In the genomic region with DNA sequence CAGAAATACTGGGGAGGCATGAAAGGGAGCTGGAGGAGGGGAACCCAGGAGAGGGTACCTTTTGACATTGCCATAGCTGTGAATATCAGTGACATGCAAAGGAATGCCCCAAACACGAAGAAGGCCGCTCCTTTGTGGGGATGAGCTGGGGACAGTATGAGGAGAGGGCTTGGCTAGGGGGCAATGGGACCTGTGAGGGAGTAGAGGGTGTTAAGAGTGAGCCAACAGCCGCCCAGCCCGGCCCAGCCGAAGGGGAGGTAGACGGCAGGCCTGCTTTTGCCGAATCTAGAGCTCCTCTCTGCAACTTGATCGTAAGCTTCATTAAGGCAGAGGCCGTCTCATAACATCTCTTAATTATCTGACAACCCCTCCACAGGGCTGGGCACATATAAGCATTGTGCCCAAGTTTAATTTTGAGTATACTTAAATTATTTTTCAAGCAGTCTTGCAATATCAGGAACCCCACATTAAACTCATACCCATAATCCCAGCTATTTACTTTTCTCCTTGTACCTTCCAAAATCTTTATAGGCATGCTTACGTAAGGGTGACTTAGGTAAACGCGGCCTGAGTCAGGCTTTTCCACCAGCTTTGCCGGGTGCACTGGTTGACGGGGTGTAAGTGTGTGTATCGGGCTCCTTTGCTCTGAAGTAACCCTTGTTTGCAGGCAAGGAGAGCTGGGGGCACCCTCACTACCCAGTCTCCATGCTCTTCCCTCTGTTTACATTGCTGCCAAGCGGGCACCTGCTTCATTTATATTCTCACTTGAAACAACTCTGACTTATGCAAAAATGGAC, we compare ENCODE assay signal across 15 cellular contexts. TPM values are rescaled to one million over a fixed set of nuclear protein-coding genes. Genes with fewer than 3 reads are reported as not detected.
DNase-seq lines count a peak whose midpoint lies in the region; TF ChIP-seq lines count a peak whose summit lies in the region.
"Had no signal": no experiment of that assay in that cellular context is flagged by ENCODE, and none has a peak within 500 bp of the region (broad histone marks: within the 10 kb centered on the region; RNA-seq: fewer than 3 reads in every experiment).

No MANE protein-coding gene starts in this region.

- H3K4me1 Mint-ChIP-seq in neural progenitor cell = peaks cover 65% of the 10 kb centered on the region
- H3K4me1 Mint-ChIP-seq in activated CD4-positive, alpha-beta T cell treated with anti-CD3 and anti-CD28 coated beads, Interleukin-2, amount 10 ng/mL, durations not matched to agents 7 days and 5 days = no peaks in the 10 kb centered on the region

- CTCF ChIA-PET in activated CD4-positive, alpha-beta T cell treated with anti-CD3 and anti-CD28 coated beads, Interleukin-2, amount 10 ng/mL, durations not matched to agents 7 days and 5 days (lab: Charles Lee) = interaction anchor here (0.6 to 2.5 kb wide), 6 partner anchors 13 to 570 kb away, joined by 3 to 12 read pairs (median 4); partner anchors contain the start of gene VEGFA

- H4K20me1 ChIP-seq in neural progenitor cell (ENCODE audit: low read depth) = no peaks in the 10 kb centered on the region

- no peak for TF ChIP-seq CTCF in breast epithelium (IDR thresholded peaks at IDR 0.05)
- no peak for TF ChIP-seq CTCF in fibroblast of villous mesenchyme (IDR thresholded peaks at IDR 0.05; ENCODE audit: insufficient read depth, low read depth, low read length)
- TF ChIP-seq CTCF in neural progenitor cell (IDR thresholded peaks at IDR 0.05) = no peak

- H3K27me3 ChIP-seq in breast epithelium (no peaks in the 10 kb centered on the region), neural progenitor cell (no peaks in the 10 kb centered on the region)
- H3K27me3 ChIP-seq: right atrium auricular region had no signal

- H3K4me1 ChIP-seq in breast epithelium (no peaks in the 10 kb centered on the region), neural progenitor cell (peaks cover 28% of the 10 kb centered on the region)
- H3K4me1 ChIP-seq: right atrium auricular region had no signal

- no peaks in the 10 kb centered on the region for H3K79me2 ChIP-seq in neural progenitor cell (ENCODE audit: low read depth)

- H3K36me3 ChIP-seq in breast epithelium (no peaks in the 10 kb centered on the region), neural progenitor cell (no peaks in the 10 kb centered on the region)
- H3K36me3 ChIP-seq: right atrium auricular region had no signal

- H3K27ac Mint-ChIP-seq in neural progenitor cell = peak overlapping the region; percentile 61
- H3K27ac Mint-ChIP-seq in activated CD4-positive, alpha-beta T cell treated with anti-CD3 and anti-CD28 coated beads, Interleukin-2, amount 10 ng/mL, durations not matched to agents 7 days and 5 days = no peak overlapping the region
- H3K27ac Mint-ChIP-seq: activated naive CD4-positive, alpha-beta T cell treated with anti-CD3 and anti-CD28 coated beads, Interleukin-2, amount 50 U/mL, for 72 hours; T-helper 1 cell treated with Interleukin-12 subunit alpha and Interleukin-12 subunit beta and Interleukin-4 antibody, amounts not matched to agents 30 μg/mL and 1 μg/mL, for 36 hours had no signal

- DNase-seq in T47D (ENCODE audit: low read depth in 1 of 2, low spot score in 1 of 2) (peak; percentile 31 to 52), breast epithelium (ENCODE audit: low spot score in 2 of 2) (no peak), fibroblast of villous mesenchyme (ENCODE audit: low read depth) (peak; percentile 30), neural progenitor cell (ENCODE audit: low spot score) (no peak), NCI-H1930 (lab: John Stamatoyannopoulos, UW) (no peak), inferior parietal cortex (ENCODE audit: extremely low spot score) (no peak), HuH-7.5 (ENCODE audit: low spot score) (no peak)
- no peak for DNase-seq in activated CD4-positive, alpha-beta T cell treated with anti-CD3 and anti-CD28 coated beads, Interleukin-2, amount 10 ng/mL, durations not matched to agents 7 days and 5 days
- DNase-seq: activated CD4-positive, alpha-beta T cell treated with anti-CD3 and anti-CD28 coated beads, Interleukin-2, amount 50 U/mL, for 4 hours; activated T-cell treated with anti-CD3 and anti-CD28 coated beads, Interleukin-2, amount 50 U/mL, for 4 hours; C1 segment of cervical spinal cord; occipital lobe had no signal

- TF ChIP-seq POLR2A in breast epithelium (IDR thresholded peaks at IDR 0.05) = no peak

- H3K27ac ChIP-seq in breast epithelium (no peak overlapping the region), neural progenitor cell (no peak overlapping the region)
- H3K27ac ChIP-seq: right atrium auricular region had no signal

- peaks cover 9% of the 10 kb centered on the region for H3K27me3 Mint-ChIP-seq in neural progenitor cell (ENCODE audit: insufficient read depth, low read depth)
- H3K27me3 Mint-ChIP-seq in activated CD4-positive, alpha-beta T cell treated with anti-CD3 and anti-CD28 coated beads, Interleukin-2, amount 10 ng/mL, durations not matched to agents 7 days and 5 days = peaks cover 19% of the 10 kb centered on the region

- H3K36me3 Mint-ChIP-seq in neural progenitor cell = no peaks in the 10 kb centered on the region
- H3K36me3 Mint-ChIP-seq in activated CD4-positive, alpha-beta T cell treated with anti-CD3 and anti-CD28 coated beads, Interleukin-2, amount 10 ng/mL, durations not matched to agents 7 days and 5 days (ENCODE audit: low read depth) = no peaks in the 10 kb centered on the region
- H3K36me3 Mint-ChIP-seq: activated naive CD4-positive, alpha-beta T cell treated with anti-CD3 and anti-CD28 coated beads, Interleukin-2, amount 50 U/mL, for 72 hours had no signal

- no peak overlapping the region for H3K4me3 ChIP-seq in breast epithelium
- H3K4me3 ChIP-seq in fibroblast of villous mesenchyme (ENCODE audit: low read depth, low read length) = no peak overlapping the region
- H3K4me3 ChIP-seq in neural progenitor cell = no peak overlapping the region
- H3K4me3 ChIP-seq: right atrium auricular region had no signal

- H3K9me3 Mint-ChIP-seq in neural progenitor cell = no peaks in the 10 kb centered on the region
- H3K9me3 Mint-ChIP-seq in activated CD4-positive, alpha-beta T cell treated with anti-CD3 and anti-CD28 coated beads, Interleukin-2, amount 10 ng/mL, durations not matched to agents 7 days and 5 days = no peaks in the 10 kb centered on the region
- H3K9me3 Mint-ChIP-seq: activated naive CD4-positive, alpha-beta T cell treated with anti-CD3 and anti-CD28 coated beads, Interleukin-2, amount 50 U/mL, for 72 hours; activated T-cell treated with anti-CD3 and anti-CD28 coated beads, Interleukin-2, amount 50 U/mL, for 4 hours; T-helper 1 cell treated with Interleukin-12 subunit alpha and Interleukin-12 subunit beta and Interleukin-4 antibody, amounts not matched to agents 30 μg/mL and 1 μg/mL, for 36 hours had no signal

- POLR2A ChIA-PET in activated CD4-positive, alpha-beta T cell treated with anti-CD3 and anti-CD28 coated beads, Interleukin-2, amount 10 ng/mL, durations not matched to agents 7 days and 5 days (lab: Charles Lee) = no interaction called here

- H3K4me3 Mint-ChIP-seq in neural progenitor cell = peak overlapping the region; percentile 11
- H3K4me3 Mint-ChIP-seq in activated CD4-positive, alpha-beta T cell treated with anti-CD3 and anti-CD28 coated beads, Interleukin-2, amount 10 ng/mL, durations not matched to agents 7 days and 5 days = no peak overlapping the region
- H3K4me3 Mint-ChIP-seq: activated T-cell treated with anti-CD3 and anti-CD28 coated beads, Interleukin-2, amount 50 U/mL, for 4 hours; T-helper 1 cell treated with Interleukin-12 subunit alpha and Interleukin-12 subunit beta and Interleukin-4 antibody, amounts not matched to agents 30 μg/mL and 1 μg/mL, for 36 hours had no signal

- intact Hi-C loops in breast epithelium (cut with DNase I; ENCODE audit: low total_unique reads) = no loop called here

- H3K4me2 ChIP-seq in neural progenitor cell = no peak overlapping the region

- H3F3A ChIP-seq in neural progenitor cell (ENCODE audit: low read depth) = peaks cover under 1% of the 10 kb centered on the region

- H3K9me3 ChIP-seq in breast epithelium (no peaks in the 10 kb centered on the region), neural progenitor cell (ENCODE audit: low read depth) (no peaks in the 10 kb centered on the region)
- H3K9me3 ChIP-seq: right atrium auricular region had no signal

- no peak overlapping the region for H3K9ac ChIP-seq in neural progenitor cell

- no peak overlapping the region for H2AFZ ChIP-seq in neural progenitor cell (replicated peaks)

- in situ Hi-C loops in T47D (cut with HindIII; ENCODE audit: low pct_unique_long_range_greater_than_20kb, low sequenced_read_pairs) = no loop called here

RNA-seq across cellular contexts. Expression of gene VEGFA, which starts 24.9 kb away (rescaled TPM):
- 100 to 1,000 TPM; 123 to 230 (median 132) TPM for total RNA-seq in breast epithelium
- total RNA-seq in fibroblast of villous mesenchyme = 84.2 and 132 TPM in 2 replicates
- total RNA-seq in neural progenitor cell (ENCODE audit: low replicate concordance) = 49.6 and 78.6 TPM in 2 replicates
- total RNA-seq in activated CD4-positive, alpha-beta T cell treated with anti-CD3 and anti-CD28 coated beads, Interleukin-2, amount 10 ng/mL, durations not matched to agents 7 days and 5 days = 10 to 100 TPM; 23.7 to 25.8 TPM

RNA-seq across cellular contexts. Expression of gene MRPS18A, which starts 57.5 kb away (rescaled TPM):
- total RNA-seq in breast epithelium = 10 to 100 TPM; 37.7 to 63.2 (median 40.6) TPM
- 26.8 and 34.8 TPM in 2 replicates for total RNA-seq in fibroblast of villous mesenchyme
- total RNA-seq in neural progenitor cell (ENCODE audit: low replicate concordance) = 34.5 and 52.7 TPM in 2 replicates
- total RNA-seq in activated CD4-positive, alpha-beta T cell treated with anti-CD3 and anti-CD28 coated beads, Interleukin-2, amount 10 ng/mL, durations not matched to agents 7 days and 5 days = 10 to 100 TPM; 37.3 to 46.4 TPM

Comparison
In these comparisons a context has a peak if more than half of its experiments do, and no peak if none do; other contexts are left out.
1. DNase-seq: peak in T47D (2 of 2) and fibroblast of villous mesenchyme (single experiment); none in breast epithelium (0 of 2), neural progenitor cell (single experiment), activated CD4-positive, alpha-beta T cell treated with anti-CD3 and anti-CD28 coated beads, Interleukin-2, amount 10 ng/mL, durations not matched to agents 7 days and 5 days (single experiment), NCI-H1930 (0 of 2), inferior parietal cortex (single experiment) and HuH-7.5 (single experiment).